ENCODE assay signal across 23 cellular contexts in genomic region chr4:748461-748860, GRCh38. TPM values are rescaled to one million over a fixed set of nuclear protein-coding genes. Genes with fewer than 3 reads are reported as not detected.
"Had no signal": no experiment of that assay in that cellular context is flagged by ENCODE, and none has a peak within 500 bp of the region (broad histone marks: within the 10 kb centered on the region; RNA-seq: fewer than 3 reads in every experiment).

No MANE protein-coding gene starts in this region.

- H3K9me3 ChIP-seq: esophagus muscularis mucosa, gastrocnemius medialis, pancreas, right lobe of liver, spleen, upper lobe of right lung, vagina had no signal

- H3K9me3 Mint-ChIP-seq: immature natural killer cell; naive thymus-derived CD4-positive, alpha-beta T cell; stimulated activated memory B cell treated with anti-CD40 and anti-IgM and Interleukin-4, amounts not matched to agents 10 μg/mL and 1 μg/mL and 100 μg/mL, for 72 hours; stimulated activated naive CD8-positive, alpha-beta T cell treated with anti-CD3 and anti-CD28 coated beads, Interleukin-15, Interleukin-2, amounts not matched to agents 100 ng/mL and 50 ng/mL, for 24 hours had no signal

- H3K27ac ChIP-seq: epithelial cell of prostate, gastrocnemius medialis, neural progenitor cell, pancreas, right lobe of liver, spleen, upper lobe of right lung, vagina had no signal

- H3K36me3 ChIP-seq: gastrocnemius medialis, neural progenitor cell, pancreas had no signal

- H3K27ac Mint-ChIP-seq: neural progenitor cell; progenitor cell of endocrine pancreas; stimulated activated memory B cell treated with anti-CD40 and anti-IgM and Interleukin-4, amounts not matched to agents 10 μg/mL and 1 μg/mL and 100 μg/mL, for 72 hours; stimulated activated naive CD8-positive, alpha-beta T cell treated with anti-CD3 and anti-CD28 coated beads, Interleukin-15, Interleukin-2, amounts not matched to agents 100 ng/mL and 50 ng/mL, for 24 hours had no signal

- FAIRE-seq: endometrium, keratinocyte, pancreas had no signal

- H3K27me3 ChIP-seq: esophagus muscularis mucosa, gastrocnemius medialis, neural progenitor cell, pancreas, right lobe of liver, spleen, tibial nerve, upper lobe of right lung, vagina had no signal

- H3K4me1 ChIP-seq: neural progenitor cell, pancreas, right lobe of liver, upper lobe of right lung, vagina had no signal

- H3K27me3 Mint-ChIP-seq: naive thymus-derived CD4-positive, alpha-beta T cell; progenitor cell of endocrine pancreas; stimulated activated memory B cell treated with anti-CD40 and anti-IgM and Interleukin-4, amounts not matched to agents 10 μg/mL and 1 μg/mL and 100 μg/mL, for 72 hours; stimulated activated naive CD8-positive, alpha-beta T cell treated with anti-CD3 and anti-CD28 coated beads, Interleukin-15, Interleukin-2, amounts not matched to agents 100 ng/mL and 50 ng/mL, for 24 hours had no signal

- H3K4me3 Mint-ChIP-seq: immature natural killer cell; naive thymus-derived CD4-positive, alpha-beta T cell; stimulated activated memory B cell treated with anti-CD40 and anti-IgM and Interleukin-4, amounts not matched to agents 10 μg/mL and 1 μg/mL and 100 μg/mL, for 72 hours; stimulated activated naive CD8-positive, alpha-beta T cell treated with anti-CD3 and anti-CD28 coated beads, Interleukin-15, Interleukin-2, amounts not matched to agents 100 ng/mL and 50 ng/mL, for 24 hours had no signal

- H3K4me3 ChIP-seq: esophagus muscularis mucosa, gastrocnemius medialis, neural progenitor cell, pancreas, right lobe of liver, spleen, tibial nerve, upper lobe of right lung, vagina had no signal

- ATAC-seq: gastrocnemius medialis; left cardiac atrium; naive thymus-derived CD4-positive, alpha-beta T cell; right lobe of liver; stimulated activated memory B cell treated with anti-CD40 and anti-IgM and Interleukin-4, amounts not matched to agents 10 μg/mL and 1 μg/mL and 100 μg/mL, for 72 hours; upper lobe of right lung had no signal

- DNase-seq: effector memory CD4-positive, alpha-beta T cell; gastrocnemius medialis; immature natural killer cell; left cardiac atrium; naive thymus-derived CD4-positive, alpha-beta T cell; nucleus accumbens; spleen; stimulated activated CD4-positive, alpha-beta T cell treated with anti-CD3 and anti-CD28 coated beads, Interleukin-15, amount 100 ng/mL, for 24 hours; stimulated activated CD4-positive, alpha-beta T cell treated with anti-CD3 and anti-CD28 coated beads, Interleukin-1b, Interleukin-23, amount 100 ng/mL, for 48 hours; stimulated activated CD4-positive, alpha-beta T cell treated with anti-CD3 and anti-CD28 coated beads, Interleukin-4, amount 100 ng/mL, for 24 hours; upper lobe of right lung had no signal

RNA-seq across cellular contexts. Expression of gene SLC49A3, which starts 59.5 kb away (rescaled TPM):
- polyA plus RNA-seq: naive thymus-derived CD4-positive, alpha-beta T cell had no signal
